ENCODE assay signal across 10 cellular contexts in the genomic region with DNA sequence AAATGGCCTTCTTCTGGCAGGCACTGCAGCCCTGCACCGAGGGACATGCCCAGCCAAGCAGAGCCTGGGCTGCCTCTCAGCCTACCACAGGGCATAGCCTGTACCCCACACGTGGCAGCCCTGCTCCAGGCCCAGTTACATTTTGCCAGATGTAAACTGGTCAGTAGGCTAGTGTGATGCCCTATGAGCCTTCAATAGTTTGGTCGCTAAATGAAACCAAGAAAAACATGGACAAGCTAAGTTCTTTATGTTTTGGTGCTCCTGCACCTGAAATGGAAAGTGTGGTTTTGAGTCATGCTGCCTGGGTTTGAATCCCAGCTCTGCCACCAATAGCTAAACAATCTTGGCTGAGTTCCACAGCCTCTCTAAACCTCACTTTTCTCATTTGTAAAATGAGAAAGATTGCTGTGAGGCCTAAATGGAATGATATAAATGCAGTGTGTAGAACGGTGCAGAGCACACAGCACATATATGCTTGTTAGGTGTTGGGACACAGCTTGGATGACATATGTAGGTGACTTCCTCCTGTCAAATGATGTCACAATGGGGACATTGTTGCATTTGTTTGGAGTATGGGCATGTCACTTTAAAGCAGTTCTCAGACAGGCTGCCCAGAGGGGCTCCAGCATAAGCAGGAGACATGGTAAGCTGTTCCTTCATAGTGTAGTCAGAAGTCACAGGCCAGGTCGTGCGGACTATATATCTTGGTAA. TPM values are rescaled to one million over a fixed set of nuclear protein-coding genes. Genes with fewer than 3 reads are reported as not detected.
DNase-seq lines count a peak whose midpoint lies in the region; ATAC-seq and TF ChIP-seq lines count a peak whose summit lies in the region.
"Had no signal": no experiment of that assay in that cellular context is flagged by ENCODE, and none has a peak within 500 bp of the region (broad histone marks: within the 10 kb centered on the region; RNA-seq: fewer than 3 reads in every experiment).

No MANE protein-coding gene starts in this region.

- BruUV-seq in MCF 10A (replicated peaks; lab: Mats Ljungman, UMichigan) = no TSS peak

- TF ChIP-seq POLR2A in transverse colon (IDR thresholded peaks at IDR 0.05) = no peak

- H3K4me1 ChIP-seq in lower lobe of right lung (peaks cover 57% of the 10 kb centered on the region), transverse colon (peaks cover 28 to 81% (median 46%) of the 10 kb centered on the region in 4 donors)

- no peak overlapping the region for H3K4me3 Mint-ChIP-seq in MCF 10A (ENCODE audit: unreplicated experiment)
- H3K4me3 Mint-ChIP-seq: B cell had no signal

- ATAC-seq in activated naive CD4-positive, alpha-beta T cell treated with anti-CD3 and anti-CD28 coated beads, Interleukin-2, amount 50 U/mL, for 72 hours = peak; percentile 72 to 81
- peak in 1 of 2 donors; percentile 9 for ATAC-seq in lower lobe of right lung

- intact Hi-C loops in MCF 10A (cut with micrococcal nuclease) = no loop called here
- intact Hi-C loops in lower lobe of right lung (cut with DNase I) = loop anchor here (10.0 kb wide), 1 partner anchor 61 kb away; a partner anchor contains a TSS
- intact Hi-C loops in transverse colon (cut with DNase I; ENCODE audit: low total_unique reads) = no loop called here

- no peaks in the 10 kb centered on the region for H3K27me3 Mint-ChIP-seq in MCF 10A (ENCODE audit: insufficient read depth, unreplicated experiment)
- H3K27me3 Mint-ChIP-seq: B cell had no signal

- no peak for DNase-seq in activated naive CD4-positive, alpha-beta T cell treated with anti-CD3 and anti-CD28 coated beads, Interleukin-2, amount 50 U/mL, for 72 hours (ENCODE audit: low spot score in 2 of 2)
- no peak for DNase-seq in activated naive CD4-positive, alpha-beta T cell treated with anti-CD3 and anti-CD28 coated beads, Interleukin-2, amount 50 U/mL, for 16 hours
- DNase-seq in MCF 10A (ENCODE audit: unreplicated experiment) (no peak), lower lobe of right lung (no peak), transverse colon (no peak), globus pallidus (ENCODE audit: low spot score) (no peak)
- DNase-seq in stimulated activated CD4-positive, alpha-beta T cell treated with anti-CD3 and anti-CD28 coated beads, Interleukin-4, amount 100 ng/mL, for 24 hours = no peak
- no peak for DNase-seq in activated CD4-positive, alpha-beta T cell treated with anti-CD3 and anti-CD28 coated beads, Interleukin-2, amount 50 U/mL, for 1 hour
- DNase-seq: SHP77 had no signal

- peaks cover 24% of the 10 kb centered on the region for H3K36me3 ChIP-seq in lower lobe of right lung
- H3K36me3 ChIP-seq in transverse colon = peaks cover 0 to 7% (median 0%) of the 10 kb centered on the region in 4 donors

- in situ Hi-C loops in transverse colon (cut with MboI; ENCODE audit: low pct_ligation_motif_present in 1 of 4, low pct_unique_long_range_greater_than_20kb in 1 of 4, low sequenced_read_pairs in 3 of 4) = no loop called here

- H3K4me1 Mint-ChIP-seq in MCF 10A (ENCODE audit: insufficient read depth, unreplicated experiment) = peaks cover 10% of the 10 kb centered on the region

- no peaks in the 10 kb centered on the region for H3K36me3 Mint-ChIP-seq in activated naive CD4-positive, alpha-beta T cell treated with anti-CD3 and anti-CD28 coated beads, Interleukin-2, amount 50 U/mL, for 72 hours
- H3K36me3 Mint-ChIP-seq in MCF 10A (ENCODE audit: insufficient read depth, unreplicated experiment) = peaks cover 83% of the 10 kb centered on the region

- no peak overlapping the region for H3K4me3 ChIP-seq in lower lobe of right lung
- H3K4me3 ChIP-seq in transverse colon = no peak overlapping the region

- H3K27me3 ChIP-seq in lower lobe of right lung (ENCODE audit: low read depth) = no peaks in the 10 kb centered on the region
- no peaks in the 10 kb centered on the region for H3K27me3 ChIP-seq in transverse colon

- WGBS in transverse colon (ENCODE audit: low coverage in 1 of 2), 2 donors = 56 to 67% methylated on average over 1 to 6 of the region's 6 CpGs

- H3K9me3 Mint-ChIP-seq in activated naive CD4-positive, alpha-beta T cell treated with anti-CD3 and anti-CD28 coated beads, Interleukin-2, amount 50 U/mL, for 72 hours = no peaks in the 10 kb centered on the region
- H3K9me3 Mint-ChIP-seq in MCF 10A (ENCODE audit: unreplicated experiment) = no peaks in the 10 kb centered on the region

- no peak for TF ChIP-seq EP300 in transverse colon (IDR thresholded peaks at IDR 0.05; ENCODE audit: low read depth)

- no peak overlapping the region for H3K27ac Mint-ChIP-seq in activated naive CD4-positive, alpha-beta T cell treated with anti-CD3 and anti-CD28 coated beads, Interleukin-2, amount 50 U/mL, for 72 hours
- peak overlapping the region; percentile 55 for H3K27ac Mint-ChIP-seq in MCF 10A (ENCODE audit: low read depth, unreplicated experiment)
- H3K27ac Mint-ChIP-seq: B cell had no signal

- POLR2A ChIA-PET in MCF 10A (lab: Yijun Ruan, JAX) = interaction anchor here (0.8 to 2.9 kb wide), 9 partner anchors 10 to 62 kb away, joined by 3 to 14 read pairs (median 5); no protein-coding TSS in a partner anchor

- TF ChIP-seq CTCF in MCF 10A (IDR thresholded peaks at IDR 0.05; ENCODE audit: unreplicated experiment) (no peak), lower lobe of right lung (IDR thresholded peaks at IDR 0.05) (no peak), transverse colon (IDR thresholded peaks at IDR 0.05) (no peak)

- H3K9me3 ChIP-seq in lower lobe of right lung = no peaks in the 10 kb centered on the region
- no peaks in the 10 kb centered on the region for H3K9me3 ChIP-seq in transverse colon

- H3K27ac ChIP-seq in lower lobe of right lung (peak overlapping the region; percentile 79), transverse colon (peak overlapping the region; percentile 71 to 86 (median 79))

- CTCF ChIA-PET in MCF 10A (lab: Yijun Ruan, JAX) = interaction anchor here (1.1 to 10.8 kb wide), 5 partner anchors 13 to 65 kb away, joined by 3 to 109 read pairs (median 7); no protein-coding TSS in a partner anchor

RNA-seq across cellular contexts. Expression of a gene that starts 57.4 kb away (rescaled TPM):
- 10 to 100 TPM; 13.4 to 19.9 TPM for total RNA-seq in activated naive CD4-positive, alpha-beta T cell treated with anti-CD3 and anti-CD28 coated beads, Interleukin-2, amount 50 U/mL, for 72 hours
- total RNA-seq in MCF 10A (2022) (168 and 186 TPM in 2 replicates), lower lobe of right lung (89.6 TPM), transverse colon (100 to 1,000 TPM in 3 of 4 donors, 10 to 100 TPM in 1; 71.8 to 182 (median 169) TPM)
